13 cellular contexts compared by ENCODE assay signal in the genomic region with DNA sequence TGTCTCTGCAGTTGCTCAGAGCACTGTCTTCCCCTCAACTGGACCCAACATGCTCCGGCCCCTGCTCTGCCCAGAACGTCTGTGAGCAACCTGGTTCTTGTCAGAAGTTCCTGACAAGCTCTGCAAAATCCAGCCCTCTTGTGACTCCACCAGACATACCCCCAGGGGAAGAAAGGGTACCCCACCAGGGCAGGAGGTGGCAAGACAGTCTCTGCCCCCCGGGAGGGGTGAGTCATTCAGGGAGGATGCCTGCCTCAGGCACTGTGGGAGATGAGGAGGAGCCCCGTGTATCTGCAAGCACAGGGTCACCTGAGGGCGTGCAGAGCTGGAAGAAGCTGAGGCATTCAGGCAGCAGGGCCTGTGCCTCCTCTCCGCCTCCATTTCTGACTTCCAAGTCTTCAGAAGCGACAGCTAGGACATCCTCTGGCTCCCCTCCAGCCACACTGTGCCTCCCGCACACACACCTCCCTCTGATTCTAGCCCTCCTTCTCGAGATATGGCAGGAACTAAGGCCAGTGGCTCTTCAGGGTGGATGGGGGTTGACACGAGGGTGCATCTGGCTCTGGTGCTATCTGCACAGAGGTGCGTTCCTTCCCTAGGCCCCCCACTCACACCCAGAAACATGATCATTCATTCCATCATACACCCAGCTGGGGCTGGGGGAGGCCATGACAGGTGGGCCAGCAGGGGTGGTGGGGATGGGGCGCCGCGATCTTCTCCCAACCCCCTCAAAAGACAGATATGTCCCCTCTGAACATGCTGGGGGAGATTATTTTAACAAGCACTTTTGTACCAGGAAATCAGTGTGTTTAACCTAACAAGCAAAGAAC.
DNase-seq lines count a peak whose midpoint lies in the region; ATAC-seq, FAIRE-seq and TF ChIP-seq lines count a peak whose summit lies in the region.
"Had no signal": no experiment of that assay in that cellular context is flagged by ENCODE, and none has a peak within 500 bp of the region (broad histone marks: within the 10 kb centered on the region; RNA-seq: fewer than 3 reads in every experiment).

No MANE protein-coding gene starts in this region.

- ATAC-seq in foreskin keratinocyte: peak; percentile 70
- ATAC-seq: lower lobe of right lung had no signal

- no peaks in the 10 kb centered on the region for H3K4me1 ChIP-seq in foreskin keratinocyte
- peaks cover 12% of the 10 kb centered on the region for H3K4me1 ChIP-seq in rectal smooth muscle tissue (ENCODE audit: control insufficient read depth, insufficient read depth, low read length)
- no peaks in the 10 kb centered on the region for H3K4me1 ChIP-seq in effector memory CD4-positive, alpha-beta T cell (ENCODE audit: control insufficient read depth, insufficient read depth, low read length, poor library complexity, severe bottlenecking)
- H3K4me1 ChIP-seq: ascending aorta had no signal

- H3K36me3 ChIP-seq in rectal smooth muscle tissue (ENCODE audit: control insufficient read depth, insufficient read depth, low read length): no peaks in the 10 kb centered on the region
- H3K36me3 ChIP-seq in effector memory CD4-positive, alpha-beta T cell (ENCODE audit: control insufficient read depth, insufficient read depth, low read length): no peaks in the 10 kb centered on the region
- H3K36me3 ChIP-seq: ascending aorta, lower lobe of right lung, ovary had no signal

- H3K4me3 ChIP-seq in NB4 (ENCODE audit: low read depth, low read length) (no peak overlapping the region), rectal smooth muscle tissue (ENCODE audit: low read length) (no peak overlapping the region)
- no peak overlapping the region for H3K4me3 ChIP-seq in effector memory CD4-positive, alpha-beta T cell (ENCODE audit: insufficient read depth, low read depth, low read length, poor library complexity, severe bottlenecking)
- H3K4me3 ChIP-seq: ascending aorta, lower lobe of right lung, ovary had no signal

- no peak overlapping the region for H3K27ac ChIP-seq in foreskin keratinocyte
- H3K27ac ChIP-seq in rectal smooth muscle tissue (ENCODE audit: low read depth, low read length): peak overlapping the region; percentile 70
- H3K27ac ChIP-seq in effector memory CD4-positive, alpha-beta T cell (ENCODE audit: insufficient read depth, low read length, poor library complexity, severe bottlenecking): no peak overlapping the region
- H3K27ac ChIP-seq: ascending aorta, lower lobe of right lung, ovary had no signal

- no peak for TF ChIP-seq POLR2A in NB4 (IDR thresholded peaks at IDR 0.05; ENCODE audit: extremely low read depth, insufficient read length)

- H3K27me3 ChIP-seq in foreskin keratinocyte (peaks cover 4% of the 10 kb centered on the region), rectal smooth muscle tissue (ENCODE audit: control insufficient read depth, insufficient read depth, low read length) (peaks cover 2% of the 10 kb centered on the region)
- H3K27me3 ChIP-seq in effector memory CD4-positive, alpha-beta T cell (replicated peaks; ENCODE audit: control insufficient read depth, insufficient read depth, low read length, poor library complexity, severe bottlenecking): no peaks in the 10 kb centered on the region
- H3K27me3 ChIP-seq: ascending aorta, ovary had no signal

- DNase-seq in SIG-M5 treated with dmso at 0.1 percent for 504 hours (lab: John Stamatoyannopoulos, UW; ENCODE audit: unreplicated experiment) (peak; percentile 59), SIG-M5 (lab: John Stamatoyannopoulos, UW) (no peak), NB4 (ENCODE audit: low read depth) (peak; percentile 96), foreskin keratinocyte (no peak), activated gamma-delta T cell treated with Interleukin-2 at 50 U/mL for 16 hours (no peak), RCC 7860 (ENCODE audit: low spot score) (no peak)
- no peak for DNase-seq in effector memory CD4-positive, alpha-beta T cell
- DNase-seq: Kasumi-1, lower lobe of right lung, ovary had no signal

- no peaks in the 10 kb centered on the region for H3K9me3 ChIP-seq in effector memory CD4-positive, alpha-beta T cell (ENCODE audit: control insufficient read depth, low read length)
- H3K9me3 ChIP-seq: ascending aorta, lower lobe of right lung, ovary had no signal

- no peak for FAIRE-seq in RCC 7860 (lab: Jason Lieb, UNC)
- FAIRE-seq: A204.1 had no signal

- TF ChIP-seq CTCF in NB4 (IDR thresholded peaks at IDR 0.05; ENCODE audit: low read depth, low read length): peak; percentile 13
- no peak for TF ChIP-seq CTCF in foreskin keratinocyte (conservative IDR thresholded peaks at IDR 0.05)

- H3K9ac ChIP-seq in rectal smooth muscle tissue (ENCODE audit: low read length): no peak overlapping the region

Comparison
In these comparisons a context has a peak if more than half of its experiments do, and no peak if none do; other contexts are left out.
1. DNase-seq: peak in SIG-M5 treated with dmso at 0.1 percent for 504 hours (single experiment) and NB4 (single experiment); none in SIG-M5 (single experiment), foreskin keratinocyte (0 of 2), activated gamma-delta T cell treated with Interleukin-2 at 50 U/mL for 16 hours (single experiment), RCC 7860 (single experiment) and effector memory CD4-positive, alpha-beta T cell (0 of 3).